Comparison of ENCODE assay signal across 1 cellular context in genomic region chr19:5578094-5578846, GRCh38.
TF ChIP-seq lines count a peak whose summit lies in the region.

No MANE protein-coding gene starts in this region.

TF ChIP-seq in HepG2, 621 proteins besides CTCF, POLR2A, EP300 and RAD21 (continued from another document and continues in another):
- TF ChIP-seq ZBTB39 (CRISPR knock-in tag; IDR thresholded peaks at IDR 0.05) = 0 out of 2 replicates have a peak, but pooled peaks have one; percentile 48
- no peak for TF ChIP-seq ZSCAN21 (CRISPR knock-in tag; IDR thresholded peaks at IDR 0.05; ENCODE audit: borderline replicate concordance)
- TF ChIP-seq ARID4A (CRISPR knock-in tag; IDR thresholded peaks at IDR 0.05; ENCODE audit: borderline replicate concordance) = peak; percentile 56
- TF ChIP-seq STAG1 (CRISPR knock-in tag; IDR thresholded peaks at IDR 0.05) = peak; percentile 87
- peak; percentile 62; the same call in 1 of the 2 replicates for TF ChIP-seq ZNF350 (CRISPR knock-in tag; IDR thresholded peaks at IDR 0.05; ENCODE audit: borderline replicate concordance, low read depth)
- no peak for TF ChIP-seq PRDM4 (CRISPR knock-in tag; IDR thresholded peaks at IDR 0.05; ENCODE audit: borderline replicate concordance)
- no peak for TF ChIP-seq ZNF589 (CRISPR knock-in tag; conservative IDR thresholded peaks at IDR 0.05)
- no peak for TF ChIP-seq NR3C1 (CRISPR knock-in tag; IDR thresholded peaks at IDR 0.05)
- peak; percentile 40; the same call in 1 of the 2 replicates for TF ChIP-seq PAXIP1 (CRISPR knock-in tag; conservative IDR thresholded peaks at IDR 0.05)
- peak; percentile 37; the same call in 1 of the 2 replicates for TF ChIP-seq ZGPAT (CRISPR knock-in tag; IDR thresholded peaks at IDR 0.05)
- TF ChIP-seq MXI1 (IDR thresholded peaks at IDR 0.05; ENCODE audit: borderline replicate concordance, low read depth, low read length) = 0 out of 3 replicates have a peak, but pooled peaks have one; percentile 7
- TF ChIP-seq MXD1 (CRISPR knock-in tag; IDR thresholded peaks at IDR 0.05) = peak; percentile 34; the same call in 1 of the 2 replicates
- peak; percentile 49; the same call in 1 of the 2 replicates for TF ChIP-seq MEF2D (CRISPR knock-in tag; IDR thresholded peaks at IDR 0.05)
- TF ChIP-seq ZNF781 (CRISPR knock-in tag; IDR thresholded peaks at IDR 0.05; ENCODE audit: borderline replicate concordance, not compliant biosample characterization) = peak; percentile 45
- no peak for TF ChIP-seq ZNF296 (CRISPR knock-in tag; conservative IDR thresholded peaks at IDR 0.05)
- TF ChIP-seq SKI (IDR thresholded peaks at IDR 0.05; ENCODE audit: partially characterized antibody) = peak; percentile 12
- 0 out of 2 replicates have a peak, but pooled peaks have one; percentile 43 for TF ChIP-seq ZNF317 (CRISPR knock-in tag; IDR thresholded peaks at IDR 0.05)
- TF ChIP-seq ZSCAN29 (CRISPR knock-in tag; conservative IDR thresholded peaks at IDR 0.05) = 0 out of 2 replicates have a peak, but pooled peaks have one; percentile 54
- peak; percentile 71 for TF ChIP-seq XRCC5 (optimal IDR thresholded peaks at IDR 0.05; ENCODE audit: low read length)
- 0 out of 2 replicates have a peak, but pooled peaks have one; percentile 81 for TF ChIP-seq ZNF782 (CRISPR knock-in tag; IDR thresholded peaks at IDR 0.05; ENCODE audit: borderline replicate concordance)
- peak; percentile 28; the same call in 1 of the 2 replicates for TF ChIP-seq SALL1 (CRISPR knock-in tag; IDR thresholded peaks at IDR 0.05)
- TF ChIP-seq REPIN1 (CRISPR knock-in tag; IDR thresholded peaks at IDR 0.05; ENCODE audit: borderline replicate concordance, low read depth) = peak; percentile 35; the same call in 1 of the 2 replicates
- peak; percentile 93 for TF ChIP-seq PATZ1 (CRISPR knock-in tag; IDR thresholded peaks at IDR 0.05)
- peak; percentile 49; the same call in 1 of the 2 replicates for TF ChIP-seq HNF1B (CRISPR knock-in tag; IDR thresholded peaks at IDR 0.05)
- no peak for TF ChIP-seq SRY (CRISPR knock-in tag; IDR thresholded peaks at IDR 0.05)
- TF ChIP-seq ZSCAN22 (CRISPR knock-in tag; IDR thresholded peaks at IDR 0.05) = no peak
- TF ChIP-seq MTA1 (CRISPR knock-in tag; IDR thresholded peaks at IDR 0.05; ENCODE audit: borderline replicate concordance) = peak; percentile 78; the same call in 1 of the 2 replicates
- TF ChIP-seq SNAPC2 (CRISPR knock-in tag; IDR thresholded peaks at IDR 0.05) = 0 out of 2 replicates have a peak, but pooled peaks have one; percentile 28
- peak; percentile 39; the same call in 1 of the 2 replicates for TF ChIP-seq MEIS2 (CRISPR knock-in tag; IDR thresholded peaks at IDR 0.05)
- 0 out of 2 replicates have a peak, but pooled peaks have one; percentile 56 for TF ChIP-seq ZMYM3 (CRISPR knock-in tag; IDR thresholded peaks at IDR 0.05)
- no peak for TF ChIP-seq TRAFD1 (CRISPR knock-in tag; IDR thresholded peaks at IDR 0.05; ENCODE audit: borderline replicate concordance)
- TF ChIP-seq HBP1 (CRISPR knock-in tag; IDR thresholded peaks at IDR 0.05; ENCODE audit: low read depth) = no peak
- TF ChIP-seq GABPB1 (CRISPR knock-in tag; IDR thresholded peaks at IDR 0.05) = peak; percentile 49; the same call in 1 of the 2 replicates
- 0 out of 2 replicates have a peak, but pooled peaks have one; percentile 14 for TF ChIP-seq HDAC2 (CRISPR knock-in tag; IDR thresholded peaks at IDR 0.05)
